13 cellular contexts compared by ENCODE assay signal in genomic region chr18:34767601-34768027, GRCh38. TPM values are rescaled to one million over a fixed set of nuclear protein-coding genes. Genes with fewer than 3 reads are reported as not detected.
DNase-seq lines count a peak whose midpoint lies in the region; ATAC-seq and TF ChIP-seq lines count a peak whose summit lies in the region.
"Had no signal": no experiment of that assay in that cellular context is flagged by ENCODE, and none has a peak within 500 bp of the region (broad histone marks: within the 10 kb centered on the region; RNA-seq: fewer than 3 reads in every experiment).

No MANE protein-coding gene starts in this region.

- peaks cover 5% of the 10 kb centered on the region for H3K9me3 ChIP-seq in endodermal cell (ENCODE audit: control insufficient read depth, low read length)
- H3K9me3 ChIP-seq in right lobe of liver: no peaks in the 10 kb centered on the region

- TF ChIP-seq POLR2A in right lobe of liver (IDR thresholded peaks at IDR 0.05): no peak

- WGBS in endodermal cell (ENCODE audit: insufficient coverage in 1 of 2, insufficient read length in 1 of 2), 2 experiments: 100% methylated on average over 1 of the region's 1 CpG; no CpG with 5 or more reads in 1 of the 2 experiments
- 71% methylated on average over 1 of the region's 1 CpG for WGBS in right lobe of liver (ENCODE audit: insufficient coverage, low coverage, low lambda C conversion rate, missing lambda C conversion rate)

- H3K27ac ChIP-seq in endodermal cell (ENCODE audit: low read depth, low read length) (no peak overlapping the region), right lobe of liver (no peak overlapping the region), caudate nucleus (ENCODE audit: low read depth, low read length) (no peak overlapping the region)
- H3K27ac ChIP-seq: neural progenitor cell had no signal

- intact Hi-C loops in right lobe of liver (cut with DNase I): no loop called here

- CTCF ChIA-PET in AG04449 (lab: Yijun Ruan, JAX): interaction anchor here (0.6 to 4.9 kb wide), 4 partner anchors 20 to 106 kb away, joined by 3 to 33 read pairs (median 4); no protein-coding TSS in a partner anchor

- H3K4me1 ChIP-seq in endodermal cell (ENCODE audit: control insufficient read depth, insufficient read depth, low read length): no peaks in the 10 kb centered on the region
- no peaks in the 10 kb centered on the region for H3K4me1 ChIP-seq in right lobe of liver
- H3K4me1 ChIP-seq: neural progenitor cell had no signal

- H3K4me3 ChIP-seq in AG04449 (ENCODE audit: low read depth, low read length): no peak overlapping the region
- no peak overlapping the region for H3K4me3 ChIP-seq in endodermal cell (ENCODE audit: low read length)
- no peak overlapping the region for H3K4me3 ChIP-seq in right lobe of liver
- H3K4me3 ChIP-seq: neural progenitor cell had no signal

- ATAC-seq in GM19452 (IDR thresholded peaks at IDR 0.05; ENCODE audit: unreplicated experiment) (peak; percentile 53), right lobe of liver (no peak), HG03521 (IDR thresholded peaks at IDR 0.05; ENCODE audit: unreplicated experiment) (no peak)

- TF ChIP-seq CTCF in AG04449 (IDR thresholded peaks at IDR 0.05; ENCODE audit: insufficient read depth, low read length, missing control alignments): no peak
- no peak for TF ChIP-seq CTCF in endodermal cell (conservative IDR thresholded peaks at IDR 0.05)
- no peak for TF ChIP-seq CTCF in right lobe of liver (IDR thresholded peaks at IDR 0.05)

- H3K27ac Mint-ChIP-seq in endodermal cell: no peak overlapping the region
- H3K27ac Mint-ChIP-seq: dendritic cell treated with granulocyte-macrophage colony-stimulating factor and Interleukin-4, amounts not matched to agents 40 ng/mL and 50 ng/mL, for 4 days; neural progenitor cell; type B pancreatic cell had no signal

- H3K4me1 Mint-ChIP-seq in endodermal cell: peaks cover 8% of the 10 kb centered on the region

- H3K27me3 ChIP-seq in endodermal cell (ENCODE audit: control insufficient read depth, insufficient read depth, low read length, poor library complexity, severe bottlenecking) (no peaks in the 10 kb centered on the region), right lobe of liver (peaks cover 0 to 5% of the 10 kb centered on the region in 2 donors)
- H3K27me3 ChIP-seq: neural progenitor cell had no signal

- peak; percentile 96 for DNase-seq in AG04449 (ENCODE audit: low read depth, low spot score)
- peak; percentile 21 for DNase-seq in RPMI7951 (ENCODE audit: low read depth)
- DNase-seq in fibroblast of the conjunctiva (ENCODE audit: low read depth): peak; percentile 55
- DNase-seq in endodermal cell: no peak
- DNase-seq in right lobe of liver: no peak
- no peak for DNase-seq in caudate nucleus (lab: John Stamatoyannopoulos, UW)
- DNase-seq: C1 segment of cervical spinal cord, NCI-H1092 had no signal

- H3K36me3 ChIP-seq in endodermal cell (ENCODE audit: control insufficient read depth, insufficient read depth, low read length): peaks cover 9% of the 10 kb centered on the region
- no peaks in the 10 kb centered on the region for H3K36me3 ChIP-seq in right lobe of liver
- H3K36me3 ChIP-seq: neural progenitor cell had no signal

- no peak overlapping the region for H3K9ac ChIP-seq in endodermal cell (ENCODE audit: extremely low read depth, low read length, poor library complexity, severe bottlenecking)
- H3K9ac ChIP-seq: neural progenitor cell had no signal

- peaks cover 27% of the 10 kb centered on the region for H3K36me3 Mint-ChIP-seq in endodermal cell (ENCODE audit: low read depth)
- H3K36me3 Mint-ChIP-seq: type B pancreatic cell had no signal

- no peaks in the 10 kb centered on the region for H3K27me3 Mint-ChIP-seq in endodermal cell (ENCODE audit: insufficient read depth)
- H3K27me3 Mint-ChIP-seq: dendritic cell treated with granulocyte-macrophage colony-stimulating factor and Interleukin-4, amounts not matched to agents 40 ng/mL and 50 ng/mL, for 4 days; type B pancreatic cell had no signal

- H3K4me3 Mint-ChIP-seq in endodermal cell: no peak overlapping the region
- H3K4me3 Mint-ChIP-seq: dendritic cell treated with granulocyte-macrophage colony-stimulating factor and Interleukin-4, amounts not matched to agents 40 ng/mL and 50 ng/mL, for 4 days; neural progenitor cell; type B pancreatic cell had no signal

- POLR2A ChIA-PET in AG04449 (lab: Yijun Ruan, JAX): interaction anchor here (1.4 to 1.5 kb wide), 2 partner anchors 16 to 58 kb away, joined by 6 read pairs; partner anchors contain the start of gene DTNA

- H3K9me3 Mint-ChIP-seq in endodermal cell: peaks cover 3% of the 10 kb centered on the region
- H3K9me3 Mint-ChIP-seq: dendritic cell treated with granulocyte-macrophage colony-stimulating factor and Interleukin-4, amounts not matched to agents 40 ng/mL and 50 ng/mL, for 4 days; type B pancreatic cell had no signal

RNA-seq across cellular contexts. Expression of gene DTNA, which starts 57.5 kb away (rescaled TPM):
- 1.6 and 2.4 TPM in 2 replicates for total RNA-seq in RPMI7951 (2014; rRNA removed; shearing (Covaris generic))
- total RNA-seq in endodermal cell: 10 to 100 TPM; 45.6 to 51.6 TPM
- polyA plus RNA-seq in endodermal cell (2013, experiment 1 of 2): 18.1 TPM
- polyA plus RNA-seq in endodermal cell (2013, experiment 2 of 2): 18.8 TPM
- 10 to 100 TPM in 3 of 6 experiments, 1 to 10 TPM in 2, under 1 TPM in 1; 0.90 to 29.4 (median 13.7) TPM for total RNA-seq in right lobe of liver

Comparison
In these comparisons a context has a peak if more than half of its experiments do, and no peak if none do; other contexts are left out.
1. DNase-seq: peak in AG04449 (single experiment), RPMI7951 (single experiment) and fibroblast of the conjunctiva (single experiment); none in endodermal cell (single experiment), right lobe of liver (0 of 3) and caudate nucleus (0 of 61).